1 cellular context compared by ENCODE assay signal in the genomic region with DNA sequence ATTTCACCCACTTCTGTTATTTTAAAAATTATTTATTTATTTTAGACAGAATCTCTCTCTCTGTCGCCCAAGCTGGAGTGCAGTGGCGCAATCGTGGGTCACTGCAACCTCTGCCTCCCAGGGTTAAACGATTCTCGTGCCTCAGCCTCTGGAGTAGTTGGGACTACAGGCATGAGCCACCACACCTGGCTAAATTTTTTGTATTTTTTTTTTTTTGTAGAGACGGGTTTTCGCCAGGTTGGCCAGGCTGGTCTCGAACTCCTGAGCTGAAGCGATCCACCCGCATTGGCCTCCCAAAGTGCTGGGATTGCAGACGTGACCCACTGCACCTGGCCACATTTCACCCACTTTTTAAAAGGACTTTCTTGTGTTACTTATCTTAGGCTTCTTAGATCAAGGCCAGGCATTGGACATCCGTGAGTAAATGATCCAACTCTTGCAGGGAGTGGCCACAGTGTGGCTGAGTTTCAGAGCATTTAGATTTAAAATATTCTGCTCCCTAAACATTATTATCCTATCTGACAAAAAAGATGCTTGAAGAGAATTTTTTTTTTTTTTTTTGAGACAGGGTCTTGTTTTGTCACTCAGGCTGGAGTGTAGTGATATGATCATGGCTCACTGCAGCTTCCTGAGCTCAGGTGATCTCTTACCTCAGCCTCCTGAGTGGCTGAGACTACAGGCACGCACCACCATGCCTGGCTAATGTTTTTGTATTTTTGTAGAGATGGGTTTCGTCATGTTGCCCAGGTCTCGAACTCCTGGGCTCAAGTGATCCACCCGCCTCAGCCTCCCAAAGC.
TF ChIP-seq lines count a peak whose summit lies in the region.

No MANE protein-coding gene starts in this region.

TF ChIP-seq in liver, 16 proteins besides CTCF, POLR2A, EP300 and RAD21 (continued from another document):
- TF ChIP-seq, protein P1, sequence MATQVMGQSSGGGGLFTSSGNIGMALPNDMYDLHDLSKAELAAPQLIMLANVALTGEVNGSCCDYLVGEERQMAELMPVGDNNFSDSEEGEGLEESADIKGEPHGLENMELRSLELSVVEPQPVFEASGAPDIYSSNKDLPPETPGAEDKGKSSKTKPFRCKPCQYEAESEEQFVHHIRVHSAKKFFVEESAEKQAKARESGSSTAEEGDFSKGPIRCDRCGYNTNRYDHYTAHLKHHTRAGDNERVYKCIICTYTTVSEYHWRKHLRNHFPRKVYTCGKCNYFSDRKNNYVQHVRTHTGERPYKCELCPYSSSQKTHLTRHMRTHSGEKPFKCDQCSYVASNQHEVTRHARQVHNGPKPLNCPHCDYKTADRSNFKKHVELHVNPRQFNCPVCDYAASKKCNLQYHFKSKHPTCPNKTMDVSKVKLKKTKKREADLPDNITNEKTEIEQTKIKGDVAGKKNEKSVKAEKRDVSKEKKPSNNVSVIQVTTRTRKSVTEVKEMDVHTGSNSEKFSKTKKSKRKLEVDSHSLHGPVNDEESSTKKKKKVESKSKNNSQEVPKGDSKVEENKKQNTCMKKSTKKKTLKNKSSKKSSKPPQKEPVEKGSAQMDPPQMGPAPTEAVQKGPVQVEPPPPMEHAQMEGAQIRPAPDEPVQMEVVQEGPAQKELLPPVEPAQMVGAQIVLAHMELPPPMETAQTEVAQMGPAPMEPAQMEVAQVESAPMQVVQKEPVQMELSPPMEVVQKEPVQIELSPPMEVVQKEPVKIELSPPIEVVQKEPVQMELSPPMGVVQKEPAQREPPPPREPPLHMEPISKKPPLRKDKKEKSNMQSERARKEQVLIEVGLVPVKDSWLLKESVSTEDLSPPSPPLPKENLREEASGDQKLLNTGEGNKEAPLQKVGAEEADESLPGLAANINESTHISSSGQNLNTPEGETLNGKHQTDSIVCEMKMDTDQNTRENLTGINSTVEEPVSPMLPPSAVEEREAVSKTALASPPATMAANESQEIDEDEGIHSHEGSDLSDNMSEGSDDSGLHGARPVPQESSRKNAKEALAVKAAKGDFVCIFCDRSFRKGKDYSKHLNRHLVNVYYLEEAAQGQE (IDR thresholded peaks at IDR 0.05): no peak
